ENCODE assay signal across 23 cellular contexts in genomic region chr5:100448250-100448649, GRCh38.
"Had no signal": no experiment of that assay in that cellular context is flagged by ENCODE, and none has a peak within 500 bp of the region (broad histone marks: within the 10 kb centered on the region; RNA-seq: fewer than 3 reads in every experiment).

No MANE protein-coding gene starts in this region.

- H3K27ac ChIP-seq: breast epithelium, colonic mucosa, dorsolateral prefrontal cortex, esophagus squamous epithelium, foreskin keratinocyte, lower lobe of right lung, tibial artery, VCaP had no signal

- H3K27me3 ChIP-seq: breast epithelium, colonic mucosa, dorsolateral prefrontal cortex, esophagus squamous epithelium, foreskin keratinocyte, tibial artery had no signal

- H3K27me3 Mint-ChIP-seq: naive thymus-derived CD8-positive, alpha-beta T cell; progenitor cell of endocrine pancreas; stimulated activated naive CD8-positive, alpha-beta T cell treated with anti-CD3 and anti-CD28 coated beads, Interleukin-15, amount 100 ng/mL, for 72 hours had no signal

- H3K27ac Mint-ChIP-seq: activated naive CD4-positive, alpha-beta T cell treated with anti-CD3 and anti-CD28 coated beads, Interleukin-2, amount 50 U/mL, for 24 hours; effector memory CD8-positive, alpha-beta T cell; naive thymus-derived CD8-positive, alpha-beta T cell; progenitor cell of endocrine pancreas; stimulated activated effector memory CD8-positive, alpha-beta T cell treated with anti-CD3 and anti-CD28 coated beads, Interleukin-12 subunit alpha, Interleukin-12 subunit beta, amount 100 ng/mL, for 72 hours; stimulated activated naive CD8-positive, alpha-beta T cell treated with anti-CD3 and anti-CD28 coated beads, Interleukin-15, amount 100 ng/mL, for 72 hours; T-helper 2 cell treated with Interferon-gamma antibody and Interleukin-4, amounts not matched to agents 5 μg/mL and 100 μg/mL, for 36 hours had no signal

- H3K36me3 ChIP-seq: breast epithelium, colonic mucosa, esophagus squamous epithelium, lower lobe of right lung, tibial artery had no signal

- H3K9me3 ChIP-seq: breast epithelium, colonic mucosa, esophagus squamous epithelium, lower lobe of right lung, tibial artery had no signal

- DNase-seq: activated CD4-positive, alpha-beta T cell treated with anti-CD3 and anti-CD28 coated beads, Interleukin-2, amount 50 U/mL, for 1 hour; activated CD4-positive, CD25-positive, alpha-beta regulatory T cell treated with anti-CD3 and anti-CD28 coated beads, Interleukin-2, amount 50 U/mL, for 72 hours; activated gamma-delta T cell treated with Interleukin-2 at 50 U/mL for 16 hours; activated T-cell treated with anti-CD3 and anti-CD28 coated beads, Interleukin-2, amount 50 U/mL, for 1 hour; aorta; colonic mucosa; dorsolateral prefrontal cortex; effector memory CD8-positive, alpha-beta T cell; esophagus squamous epithelium; foreskin keratinocyte; lower lobe of right lung; naive thymus-derived CD8-positive, alpha-beta T cell; stimulated activated CD4-positive, alpha-beta T cell treated with anti-CD3 and anti-CD28 coated beads, Interleukin-12 subunit alpha, Interleukin-12 subunit beta, amount 100 ng/mL, for 4 hours; stimulated activated CD4-positive, alpha-beta T cell treated with anti-CD3 and anti-CD28 coated beads, Interleukin-1b, Interleukin-23, amount 100 ng/mL, for 48 hours; stimulated activated naive CD8-positive, alpha-beta T cell treated with anti-CD3 and anti-CD28 coated beads, Interleukin-15, amount 100 ng/mL, for 72 hours; tibial artery had no signal

- H3K4me3 ChIP-seq: breast epithelium, colonic mucosa, dorsolateral prefrontal cortex, esophagus squamous epithelium, lower lobe of right lung, tibial artery had no signal

- H3K4me3 Mint-ChIP-seq: activated naive CD4-positive, alpha-beta T cell treated with anti-CD3 and anti-CD28 coated beads, Interleukin-2, amount 50 U/mL, for 24 hours; effector memory CD8-positive, alpha-beta T cell; naive thymus-derived CD8-positive, alpha-beta T cell; stimulated activated effector memory CD8-positive, alpha-beta T cell treated with anti-CD3 and anti-CD28 coated beads, Interleukin-12 subunit alpha, Interleukin-12 subunit beta, amount 100 ng/mL, for 72 hours; stimulated activated naive CD8-positive, alpha-beta T cell treated with anti-CD3 and anti-CD28 coated beads, Interleukin-15, amount 100 ng/mL, for 72 hours; T-helper 2 cell treated with Interferon-gamma antibody and Interleukin-4, amounts not matched to agents 5 μg/mL and 100 μg/mL, for 36 hours had no signal

- FAIRE-seq: keratinocyte had no signal

- H3K4me1 ChIP-seq: breast epithelium, colonic mucosa, foreskin keratinocyte, lower lobe of right lung, tibial artery had no signal

- H3K36me3 Mint-ChIP-seq: activated naive CD4-positive, alpha-beta T cell treated with anti-CD3 and anti-CD28 coated beads, Interleukin-2, amount 50 U/mL, for 24 hours; stimulated activated effector memory CD8-positive, alpha-beta T cell treated with anti-CD3 and anti-CD28 coated beads, Interleukin-12 subunit alpha, Interleukin-12 subunit beta, amount 100 ng/mL, for 72 hours had no signal

- ATAC-seq: effector memory CD8-positive, alpha-beta T cell; foreskin keratinocyte; lower lobe of right lung; naive thymus-derived CD8-positive, alpha-beta T cell; stimulated activated effector memory CD8-positive, alpha-beta T cell treated with anti-CD3 and anti-CD28 coated beads, Interleukin-12 subunit alpha, Interleukin-12 subunit beta, amount 100 ng/mL, for 72 hours; stimulated activated naive CD8-positive, alpha-beta T cell treated with anti-CD3 and anti-CD28 coated beads, Interleukin-15, amount 100 ng/mL, for 72 hours had no signal

- H3K4me1 Mint-ChIP-seq: activated naive CD4-positive, alpha-beta T cell treated with anti-CD3 and anti-CD28 coated beads, Interleukin-2, amount 50 U/mL, for 24 hours; naive thymus-derived CD8-positive, alpha-beta T cell; stimulated activated effector memory CD8-positive, alpha-beta T cell treated with anti-CD3 and anti-CD28 coated beads, Interleukin-12 subunit alpha, Interleukin-12 subunit beta, amount 100 ng/mL, for 72 hours; stimulated activated naive CD8-positive, alpha-beta T cell treated with anti-CD3 and anti-CD28 coated beads, Interleukin-15, amount 100 ng/mL, for 72 hours had no signal

- H3K9me3 Mint-ChIP-seq: activated naive CD4-positive, alpha-beta T cell treated with anti-CD3 and anti-CD28 coated beads, Interleukin-2, amount 50 U/mL, for 24 hours; effector memory CD8-positive, alpha-beta T cell; naive thymus-derived CD8-positive, alpha-beta T cell; stimulated activated effector memory CD8-positive, alpha-beta T cell treated with anti-CD3 and anti-CD28 coated beads, Interleukin-12 subunit alpha, Interleukin-12 subunit beta, amount 100 ng/mL, for 72 hours; stimulated activated naive CD8-positive, alpha-beta T cell treated with anti-CD3 and anti-CD28 coated beads, Interleukin-15, amount 100 ng/mL, for 72 hours; T-helper 2 cell treated with Interferon-gamma antibody and Interleukin-4, amounts not matched to agents 5 μg/mL and 100 μg/mL, for 36 hours had no signal
